9 cellular contexts compared by ENCODE assay signal in genomic region chr6:154981071-154981373, GRCh38. TPM values are rescaled to one million over a fixed set of nuclear protein-coding genes. Genes with fewer than 3 reads are reported as not detected.
DNase-seq lines count a peak whose midpoint lies in the region; ATAC-seq and TF ChIP-seq lines count a peak whose summit lies in the region.
"Had no signal": no experiment of that assay in that cellular context is flagged by ENCODE, and none has a peak within 500 bp of the region (broad histone marks: within the 10 kb centered on the region; RNA-seq: fewer than 3 reads in every experiment).

No MANE protein-coding gene starts in this region.

- no peaks in the 10 kb centered on the region for H3K36me3 Mint-ChIP-seq in neural progenitor cell
- H3K36me3 Mint-ChIP-seq in CD8-positive, alpha-beta memory T cell = no peaks in the 10 kb centered on the region

- no peak overlapping the region for H3K4me3 Mint-ChIP-seq in neural progenitor cell
- H3K4me3 Mint-ChIP-seq in CD8-positive, alpha-beta memory T cell = no peak overlapping the region

- no peaks in the 10 kb centered on the region for H3K27me3 Mint-ChIP-seq in neural progenitor cell (ENCODE audit: insufficient read depth, low read depth)
- H3K27me3 Mint-ChIP-seq in CD8-positive, alpha-beta memory T cell = peaks cover 0 to 3% of the 10 kb centered on the region in 2 donors

- no peaks in the 10 kb centered on the region for H3K79me2 ChIP-seq in neural progenitor cell (ENCODE audit: low read depth)

- no peak overlapping the region for H3K9ac ChIP-seq in neural progenitor cell

- ATAC-seq in GM18907 (IDR thresholded peaks at IDR 0.05; ENCODE audit: unreplicated experiment) (peak; percentile 74), HG02571 (IDR thresholded peaks at IDR 0.05; ENCODE audit: unreplicated experiment) (peak; percentile 72)

- CTCF ChIA-PET in CD8-positive, alpha-beta memory T cell (lab: Charles Lee) = no interaction called here

- H3K9me3 ChIP-seq in neural progenitor cell (ENCODE audit: low read depth) (no peaks in the 10 kb centered on the region), MG63 (no peaks in the 10 kb centered on the region)
- H3K9me3 ChIP-seq in CD8-positive, alpha-beta memory T cell (ENCODE audit: low read length) = no peaks in the 10 kb centered on the region

- H3K27ac ChIP-seq in neural progenitor cell = no peak overlapping the region
- H3K27ac ChIP-seq in CD8-positive, alpha-beta memory T cell (ENCODE audit: low read depth, low read length) = no peak overlapping the region

- H3K4me2 ChIP-seq in neural progenitor cell = no peak overlapping the region

- H3F3A ChIP-seq in neural progenitor cell (ENCODE audit: low read depth) = no peaks in the 10 kb centered on the region

- no peaks in the 10 kb centered on the region for H3K4me1 ChIP-seq in neural progenitor cell
- no peaks in the 10 kb centered on the region for H3K4me1 ChIP-seq in CD8-positive, alpha-beta memory T cell (ENCODE audit: insufficient read depth, low read length)

- peaks cover 19% of the 10 kb centered on the region for H3K4me1 Mint-ChIP-seq in neural progenitor cell
- H3K4me1 Mint-ChIP-seq in CD8-positive, alpha-beta memory T cell = peaks cover 3 to 7% (median 7%) of the 10 kb centered on the region in 3 donors

- H4K20me1 ChIP-seq in neural progenitor cell (ENCODE audit: low read depth) = no peaks in the 10 kb centered on the region

- H2AFZ ChIP-seq in neural progenitor cell (replicated peaks) = no peak overlapping the region

- H3K27me3 ChIP-seq in neural progenitor cell (no peaks in the 10 kb centered on the region), MG63 (no peaks in the 10 kb centered on the region)
- no peaks in the 10 kb centered on the region for H3K27me3 ChIP-seq in CD8-positive, alpha-beta memory T cell (ENCODE audit: insufficient read depth, low read length, poor library complexity, severe bottlenecking)

- peak overlapping the region; percentile 58 for H3K27ac Mint-ChIP-seq in neural progenitor cell
- H3K27ac Mint-ChIP-seq in CD8-positive, alpha-beta memory T cell = peak overlapping the region in 2 of 8 donors; percentile 6 to 53

- H3K4me3 ChIP-seq in neural progenitor cell (no peak overlapping the region), MG63 (no peak overlapping the region)
- no peak overlapping the region for H3K4me3 ChIP-seq in CD8-positive, alpha-beta memory T cell (ENCODE audit: low read length)

- POLR2A ChIA-PET in CD8-positive, alpha-beta memory T cell (lab: Charles Lee) = no interaction called here

- H3K9me3 Mint-ChIP-seq in neural progenitor cell = peaks cover 3% of the 10 kb centered on the region
- peaks cover 0 to 1% (median 0%) of the 10 kb centered on the region in 5 donors for H3K9me3 Mint-ChIP-seq in CD8-positive, alpha-beta memory T cell

- H3K36me3 ChIP-seq in neural progenitor cell = no peaks in the 10 kb centered on the region
- H3K36me3 ChIP-seq in CD8-positive, alpha-beta memory T cell (ENCODE audit: insufficient read depth, low read length) = no peaks in the 10 kb centered on the region
- H3K36me3 ChIP-seq in MG63 = no peaks in the 10 kb centered on the region

- no peak for TF ChIP-seq CTCF in neural progenitor cell (IDR thresholded peaks at IDR 0.05)

- peak; percentile 8 for DNase-seq in NCI-H2196 treated with DMSO at 0.1 percent for 48 hours (lab: John Stamatoyannopoulos, UW; ENCODE audit: unreplicated experiment)
- DNase-seq in neural progenitor cell (ENCODE audit: low spot score) = no peak
- DNase-seq in CD8-positive, alpha-beta memory T cell = no peak
- no peak for DNase-seq in effector CD8-positive, alpha-beta T cell (lab: John Stamatoyannopoulos, UW)
- DNase-seq in MG63 = no peak
- DNase-seq: Karpas-422, retina had no signal

RNA-seq across cellular contexts. Expression of gene TIAM2, which starts 14.1 kb away (rescaled TPM):
- 12.7 and 22.8 TPM in 2 replicates for total RNA-seq in neural progenitor cell (ENCODE audit: low replicate concordance)
- total RNA-seq in CD8-positive, alpha-beta memory T cell = 10 to 100 TPM; 24.5 to 31.1 TPM
- polyA plus RNA-seq in CD8-positive, alpha-beta memory T cell = 1.1 TPM
- 2.9 and 4.9 TPM in 2 replicates for total RNA-seq in MG63 (2014; rRNA removed; shearing (Covaris generic); ENCODE audit: low replicate concordance)
